Comparison of ENCODE assay signal across 20 cellular contexts in the genomic region with DNA sequence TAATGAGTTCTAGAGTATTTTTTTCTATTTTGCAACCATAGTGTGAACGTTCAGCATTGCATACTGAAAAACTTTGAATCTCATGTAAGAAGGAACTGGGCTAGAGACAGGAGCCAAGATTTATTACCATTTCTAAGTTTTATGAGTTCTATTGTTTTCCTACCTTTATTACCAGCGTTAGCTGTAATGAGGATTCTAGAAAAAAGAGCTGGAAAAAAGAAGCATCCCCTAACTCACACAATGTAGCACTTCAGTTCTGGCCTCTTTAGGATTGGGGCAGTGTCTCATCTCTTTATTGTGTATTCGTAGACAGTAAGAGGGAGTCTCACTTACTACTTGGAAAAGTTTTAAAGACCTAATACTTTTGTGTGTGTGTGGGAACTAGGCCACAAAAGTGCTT.
DNase-seq lines count a peak whose midpoint lies in the region; ATAC-seq, FAIRE-seq and TF ChIP-seq lines count a peak whose summit lies in the region.
"Had no signal": no experiment of that assay in that cellular context is flagged by ENCODE, and none has a peak within 500 bp of the region (broad histone marks: within the 10 kb centered on the region; RNA-seq: fewer than 3 reads in every experiment).

No MANE protein-coding gene starts in this region.

- no peaks in the 10 kb centered on the region for H4K20me1 ChIP-seq in H1 (replicated peaks in 1 of 2; ENCODE audit: control insufficient read depth in 1 of 2, insufficient read depth in 2 of 2, low read length in 2 of 2)

- H2AK5ac ChIP-seq in H1 (ENCODE audit: low read depth, low read length) (no peak overlapping the region), trophoblast cell (ENCODE audit: low read length) (no peak overlapping the region)

- peaks cover 13% of the 10 kb centered on the region for H3K23me2 ChIP-seq in H1 (ENCODE audit: low read depth, low read length)

- H2BK12ac ChIP-seq in H1 (ENCODE audit: low read depth, low read length) (no peak overlapping the region), trophoblast cell (ENCODE audit: low read length) (no peak overlapping the region)

- 38% methylated on average over 3 of the region's 3 CpGs; no CpG with 5 or more reads in 1 of the 2 experiments for WGBS in H1 (ENCODE audit: extremely low coverage in 1 of 2, insufficient coverage in 1 of 2, insufficient read length in 1 of 2, insufficient replicate concordance in 2 of 2, low coverage in 1 of 2, low lambda C conversion rate in 2 of 2, missing lambda C conversion rate in 1 of 2), 2 experiments
- no CpG with 5 or more reads among the region's 3 CpGs for WGBS in trophoblast cell (ENCODE audit: extremely low coverage, insufficient coverage, insufficient read length)
- WGBS in right lobe of liver (ENCODE audit: insufficient coverage, low coverage, low lambda C conversion rate, missing lambda C conversion rate), result 16% methylated on average over 3 of the region's 3 CpGs

- H3K79me1 ChIP-seq in H1 (ENCODE audit: low read depth, low read length) (no peaks in the 10 kb centered on the region), trophoblast cell (ENCODE audit: low read length) (peaks cover 35% of the 10 kb centered on the region)

- H4K12ac ChIP-seq in trophoblast cell (ENCODE audit: low read depth, low read length), result no peak overlapping the region

- H2BK5ac ChIP-seq in H1 (ENCODE audit: low read depth, low read length) (no peak overlapping the region), trophoblast cell (ENCODE audit: low read depth, low read length, poor library complexity) (no peak overlapping the region)

- TF ChIP-seq EP300 in H1 (IDR thresholded peaks at IDR 0.05; ENCODE audit: borderline replicate concordance in 1 of 2, low read depth in 2 of 2, low read length in 2 of 2), result no peak

- H3K4ac ChIP-seq in H1 (replicated peaks; ENCODE audit: insufficient read length, low read depth, low read length), result no peak overlapping the region
- H3K4ac ChIP-seq in trophoblast cell (ENCODE audit: low read depth, low read length), result no peak overlapping the region

- H3K56ac ChIP-seq in H1 (replicated peaks; ENCODE audit: insufficient read length, low read depth, low read length), result no peak overlapping the region

- H2BK15ac ChIP-seq in H1 (ENCODE audit: low read length), result no peak overlapping the region

- H4K8ac ChIP-seq in H1 (ENCODE audit: extremely low read depth, insufficient read depth, low read length), result no peak overlapping the region
- H4K8ac ChIP-seq in trophoblast cell (ENCODE audit: low read depth, low read length), result no peak overlapping the region

- DNase-seq in H1 (ENCODE audit: low read depth in 1 of 2, low spot score in 2 of 2) (no peak), left colon (no peak), trophoblast cell (no peak), D721Med (ENCODE audit: insufficient read length, low spot score) (no peak), WERI-Rb-1 (no peak), right lobe of liver (no peak), GM03348 (ENCODE audit: low spot score) (no peak)
- DNase-seq: COR-L47, GM23248, NCI-H1092, NCI-H226, NCI-H526, PC-9 had no signal

- H3K4me2 ChIP-seq in H1 (ENCODE audit: insufficient read depth in 1 of 2, low read depth in 2 of 2, low read length in 2 of 2) (peak overlapping the region; percentile 85 to 99), trophoblast cell (ENCODE audit: low read length) (peak overlapping the region; percentile 24)
- H3K4me2 ChIP-seq: A549, KMS-11, PC-9 had no signal

- peaks cover 0 to 17% of the 10 kb centered on the region in 2 experiments; a peak in 2 of 4 replicates for H3K79me2 ChIP-seq in H1 (ENCODE audit: control insufficient read depth in 1 of 2, insufficient read depth in 2 of 2, low read length in 2 of 2)
- peaks cover 21% of the 10 kb centered on the region for H3K79me2 ChIP-seq in trophoblast cell (ENCODE audit: control insufficient read depth, insufficient read depth, low read length, poor library complexity)

- H3K27me3 ChIP-seq in H1 (replicated peaks in 1 of 4; ENCODE audit: control insufficient read depth in 3 of 4, extremely low read depth in 1 of 4, insufficient read depth in 3 of 4, low read length in 3 of 4) (peaks cover 2 to 26% (median 16%) of the 10 kb centered on the region in 4 experiments; a peak in 6 of 7 replicates), trophoblast cell (ENCODE audit: insufficient read depth, low read length) (no peaks in the 10 kb centered on the region), WERI-Rb-1 (ENCODE audit: insufficient read depth, low read depth, severe bottlenecking) (peaks cover 45% of the 10 kb centered on the region), right lobe of liver (peaks cover 0 to 24% of the 10 kb centered on the region in 2 donors)

- H3K9me3 ChIP-seq in HEK293 (ENCODE audit: control insufficient read depth, insufficient read depth, low read depth, low read length) (no peaks in the 10 kb centered on the region), H1 (ENCODE audit: insufficient read depth in 2 of 2, low read depth in 1 of 2, low read length in 1 of 2) (no peaks in the 10 kb centered on the region), trophoblast cell (ENCODE audit: insufficient read depth, low read depth, low read length) (no peaks in the 10 kb centered on the region), WERI-Rb-1 (ENCODE audit: severe bottlenecking) (no peaks in the 10 kb centered on the region), right lobe of liver (no peaks in the 10 kb centered on the region)
- H3K9me3 ChIP-seq: A549 had no signal

- POLR2A ChIA-PET in HEK293 (lab: Yijun Ruan, JAX) (no interaction called here), H1 (lab: Charles Lee; ENCODE audit: partially characterized antibody) (interaction anchor here (1.5 to 1.6 kb wide), 2 partner anchors 23 to 193 kb away, joined by 4 to 5 read pairs; no protein-coding TSS in a partner anchor)

- no peak overlapping the region for H3K23ac ChIP-seq in H1 (ENCODE audit: insufficient read length)
- no peak overlapping the region for H3K23ac ChIP-seq in trophoblast cell (ENCODE audit: low read length)

- CTCF ChIA-PET in HEK293 (lab: Yijun Ruan, JAX), result interaction anchor here (0.6 kb wide), 1 partner anchor 1057 kb away, joined by 5 read pairs; no protein-coding TSS in a partner anchor
- CTCF ChIA-PET in H1 (lab: Charles Lee; ENCODE audit: partially characterized antibody), result interaction anchor here (1.0 to 1.5 kb wide), 4 partner anchors 14 to 314 kb away, joined by 3 to 4 read pairs (median 4); no protein-coding TSS in a partner anchor

- H2BK20ac ChIP-seq in H1 (ENCODE audit: low read length), result no peak overlapping the region

- intact Hi-C loops in left colon (cut with DNase I, micrococcal nuclease), result no loop called here
- intact Hi-C loops in right lobe of liver (cut with DNase I), result no loop called here

- no peak for TF ChIP-seq CTCF in HEK293 (tag by site-specific recombination; IDR thresholded peaks at IDR 0.05)
- no peak for TF ChIP-seq CTCF in H1 (IDR thresholded peaks at IDR 0.05; ENCODE audit: control extremely low read depth in 1 of 3, insufficient read depth in 1 of 3, low read depth in 1 of 3, low read length in 3 of 3)
- no peak for TF ChIP-seq CTCF in D721Med (IDR thresholded peaks at IDR 0.05; ENCODE audit: insufficient read depth, missing control alignments)
- no peak for TF ChIP-seq CTCF in WERI-Rb-1 (IDR thresholded peaks at IDR 0.05; ENCODE audit: low read depth, low read length)
- TF ChIP-seq CTCF in right lobe of liver (IDR thresholded peaks at IDR 0.05), result no peak

- H2AFZ ChIP-seq in H1 (ENCODE audit: low read length) (no peak overlapping the region), trophoblast cell (ENCODE audit: insufficient read depth, low read length, poor library complexity) (no peak overlapping the region)
- H2AFZ ChIP-seq: GM23248, PC-9 had no signal

- TF ChIP-seq POLR2A in H1 (IDR thresholded peaks at IDR 0.05; ENCODE audit: control extremely low read depth in 1 of 2, low read depth in 2 of 2, low read length in 2 of 2) (no peak), right lobe of liver (IDR thresholded peaks at IDR 0.05) (no peak)

- H3K36me3 ChIP-seq in HEK293 (ENCODE audit: control insufficient read depth in 2 of 2, insufficient read depth in 1 of 2, low read length in 2 of 2), result no peaks in the 10 kb centered on the region
- no peaks in the 10 kb centered on the region for H3K36me3 ChIP-seq in H1 (ENCODE audit: control insufficient read depth in 2 of 4, insufficient read depth in 4 of 4, low read length in 3 of 4)
- H3K36me3 ChIP-seq in trophoblast cell (ENCODE audit: control insufficient read depth in 1 of 2, insufficient read depth in 2 of 2, low read length in 2 of 2), result no peaks in the 10 kb centered on the region
- no peaks in the 10 kb centered on the region for H3K36me3 ChIP-seq in WERI-Rb-1
- no peaks in the 10 kb centered on the region for H3K36me3 ChIP-seq in right lobe of liver

- FAIRE-seq in H1 (lab: Jason Lieb, UNC), result no peak
- no peak for FAIRE-seq in D721Med (lab: Jason Lieb, UNC)
- FAIRE-seq: A549, GM12891, GM19239, HepG2 had no signal

- H4K91ac ChIP-seq in H1 (replicated peaks; ENCODE audit: insufficient read length, low read length) (no peak overlapping the region), trophoblast cell (ENCODE audit: low read depth, low read length) (no peak overlapping the region)

- no peak overlapping the region for H2BK120ac ChIP-seq in H1 (replicated peaks; ENCODE audit: low read depth, low read length)
- no peak overlapping the region for H2BK120ac ChIP-seq in trophoblast cell (ENCODE audit: insufficient read depth, low read length, poor library complexity)

- no peak overlapping the region for H3K18ac ChIP-seq in H1 (ENCODE audit: extremely low read depth, low read length)
- no peak overlapping the region for H3K18ac ChIP-seq in trophoblast cell (ENCODE audit: low read length)

- H3K4me3 ChIP-seq in HEK293 (ENCODE audit: low read depth, low read length) (no peak overlapping the region), H1 (ENCODE audit: extremely low read depth in 1 of 4, insufficient read depth in 2 of 4, low read depth in 3 of 4, low read length in 4 of 4) (peak overlapping the region in 2 of 4 experiments; percentile 3 to 78; a peak in 3 of 8 replicates), trophoblast cell (ENCODE audit: low read depth, low read length) (no peak overlapping the region), WERI-Rb-1 (ENCODE audit: low read depth, low read length) (no peak overlapping the region), right lobe of liver (no peak overlapping the region)
- H3K4me3 ChIP-seq: A549, GM23248, PC-9 had no signal

- H3K4me1 ChIP-seq in HEK293 (ENCODE audit: control insufficient read depth, insufficient read depth, low read length), result peaks cover 17% of the 10 kb centered on the region
- peaks cover 9 to 19% (median 16%) of the 10 kb centered on the region in 4 experiments for H3K4me1 ChIP-seq in H1 (replicated peaks in 1 of 4; ENCODE audit: control insufficient read depth in 3 of 4, insufficient read depth in 4 of 4, low read length in 3 of 4)
- peaks cover 6 to 11% of the 10 kb centered on the region in 2 experiments for H3K4me1 ChIP-seq in trophoblast cell (ENCODE audit: control insufficient read depth in 1 of 2, insufficient read depth in 2 of 2, low read length in 2 of 2)
- H3K4me1 ChIP-seq in right lobe of liver, result peaks cover 0 to 26% (median 10%) of the 10 kb centered on the region in 4 donors
- H3K4me1 ChIP-seq: A549 had no signal

- no peak overlapping the region for H4K5ac ChIP-seq in H1 (ENCODE audit: insufficient read length, low read depth, low read length)

- ATAC-seq in left colon (peak; percentile 23), right lobe of liver (no peak)
- ATAC-seq: A549, HepG2 had no signal

- H3K27ac ChIP-seq in HEK293 (ENCODE audit: extremely low read depth, low read depth, low read length) (no peak overlapping the region), H1 (ENCODE audit: low read depth, low read length) (no peak overlapping the region), trophoblast cell (ENCODE audit: low read depth, low read length) (no peak overlapping the region), WERI-Rb-1 (no peak overlapping the region), right lobe of liver (no peak overlapping the region)
- H3K27ac ChIP-seq: A549, C4-2B, GM23248, KMS-11, PC-9 had no signal

- H3K9ac ChIP-seq in H1 (replicated peaks in 1 of 4; ENCODE audit: extremely low read depth in 1 of 4, low read depth in 3 of 4, low read length in 3 of 4) (no peak overlapping the region), trophoblast cell (ENCODE audit: low read length) (no peak overlapping the region)
- H3K9ac ChIP-seq: GM23248, KMS-11 had no signal

- TF ChIP-seq RAD21 in H1 (IDR thresholded peaks at IDR 0.05 in 1 of 2, conservative IDR thresholded peaks at IDR 0.05 in 1 of 2; ENCODE audit: low read depth in 2 of 2, low read length in 2 of 2), result no peak

- H3K14ac ChIP-seq in H1 (ENCODE audit: insufficient read length), result no peak overlapping the region
- H3K14ac ChIP-seq in trophoblast cell (ENCODE audit: low read length), result no peak overlapping the region
